9 cellular contexts compared by ENCODE assay signal in genomic region chr19:1852729-1853128, GRCh38. TPM values are rescaled to one million over a fixed set of nuclear protein-coding genes. Genes with fewer than 3 reads are reported as not detected.
A peak's percentile ranks its signal among the peaks of the same experiment; 100 is the strongest.
DNase-seq lines count a peak whose midpoint lies in the region; ATAC-seq and TF ChIP-seq lines count a peak whose summit lies in the region.
"Had no signal": no experiment of that assay in that cellular context is flagged by ENCODE, and none has a peak within 500 bp of the region (broad histone marks: within the 10 kb centered on the region; RNA-seq: fewer than 3 reads in every experiment).

No MANE protein-coding gene starts in this region.

- peaks cover 54% of the 10 kb centered on the region for H3K4me1 Mint-ChIP-seq in activated CD4-positive, alpha-beta T cell treated with anti-CD3 and anti-CD28 coated beads for 36 hours
- peaks cover 28% of the 10 kb centered on the region for H3K4me1 Mint-ChIP-seq in activated naive CD8-positive, alpha-beta T cell treated with anti-CD3 and anti-CD28 coated beads, Interleukin-2, amount 10 ng/mL, durations not matched to agents 7 days and 5 days
- H3K4me1 Mint-ChIP-seq in type B pancreatic cell (ENCODE audit: unreplicated experiment): peaks cover 6% of the 10 kb centered on the region
- H3K4me1 Mint-ChIP-seq in Calu3 (ENCODE audit: low read depth, unreplicated experiment): no peaks in the 10 kb centered on the region

- intact Hi-C loops in activated CD4-positive, alpha-beta T cell treated with anti-CD3 and anti-CD28 coated beads for 36 hours (cut with DNase I, micrococcal nuclease): loop anchor here in 1 of 2 experiments (2.0 to 10.0 kb wide), 2 partner anchors 362 to 788 kb away; partner anchors contain the start of genes ARHGAP45, PCSK4 and REEP6
- intact Hi-C loops in Calu3 (cut with micrococcal nuclease; ENCODE audit: unreplicated experiment): no loop called here

- TF ChIP-seq CTCF in KMS-11 (conservative IDR thresholded peaks at IDR 0.05; ENCODE audit: low read depth, low read length) (no peak), type B pancreatic cell (conservative IDR thresholded peaks at IDR 0.05) (no peak), Calu3 (IDR thresholded peaks at IDR 0.05; ENCODE audit: unreplicated experiment) (no peak)

- H3K27ac ChIP-seq in KMS-11 (no peak overlapping the region), neuronal stem cell (replicated peaks; ENCODE audit: low read length) (no peak overlapping the region)
- H3K27ac ChIP-seq: hepatocyte had no signal

- no peak overlapping the region for H3K4me3 ChIP-seq in KMS-11 (IDR thresholded peaks at IDR 0.05; ENCODE audit: insufficient read depth, low read depth, low read length)
- no peak overlapping the region for H3K4me3 ChIP-seq in neuronal stem cell (ENCODE audit: low read length in 2 of 2)
- H3K4me3 ChIP-seq: hepatocyte had no signal

- H3K27me3 Mint-ChIP-seq in activated CD4-positive, alpha-beta T cell treated with anti-CD3 and anti-CD28 coated beads for 36 hours: no peaks in the 10 kb centered on the region
- no peaks in the 10 kb centered on the region for H3K27me3 Mint-ChIP-seq in activated naive CD8-positive, alpha-beta T cell treated with anti-CD3 and anti-CD28 coated beads, Interleukin-2, amount 10 ng/mL, durations not matched to agents 7 days and 5 days
- no peaks in the 10 kb centered on the region for H3K27me3 Mint-ChIP-seq in type B pancreatic cell
- no peaks in the 10 kb centered on the region for H3K27me3 Mint-ChIP-seq in Calu3 (ENCODE audit: unreplicated experiment)

- peaks cover 43% of the 10 kb centered on the region for H3K4me1 ChIP-seq in KMS-11 (ENCODE audit: low read depth, poor library complexity, severe bottlenecking)
- H3K4me1 ChIP-seq in neuronal stem cell (ENCODE audit: control insufficient read depth in 2 of 2, insufficient read depth in 1 of 2, low read depth in 1 of 2, low read length in 2 of 2): peaks cover 19 to 27% of the 10 kb centered on the region in 2 donors

- CTCF ChIA-PET in activated CD4-positive, alpha-beta T cell treated with anti-CD3 and anti-CD28 coated beads for 36 hours (lab: Charles Lee): interaction anchor here (0.7 kb wide), 3 partner anchors 28 to 238 kb away, joined by 3 read pairs; no protein-coding TSS in a partner anchor
- CTCF ChIA-PET in Calu3 (lab: Charles Lee): no interaction called here

- no peak overlapping the region for H3K9ac ChIP-seq in KMS-11
- H3K9ac ChIP-seq in neuronal stem cell (ENCODE audit: low read depth, low read length, poor library complexity): no peak overlapping the region

- H3K27me3 ChIP-seq in KMS-11 (ENCODE audit: insufficient read depth, low read depth) (no peaks in the 10 kb centered on the region), neuronal stem cell (ENCODE audit: control insufficient read depth in 3 of 3, insufficient read depth in 3 of 3, low read depth in 1 of 3, low read length in 3 of 3) (peaks cover 0 to 17% (median 0%) of the 10 kb centered on the region in 3 experiments)
- H3K27me3 ChIP-seq: hepatocyte had no signal

- H3K4me3 Mint-ChIP-seq in activated CD4-positive, alpha-beta T cell treated with anti-CD3 and anti-CD28 coated beads for 36 hours: no peak overlapping the region
- peak overlapping the region; percentile 30 for H3K4me3 Mint-ChIP-seq in activated naive CD8-positive, alpha-beta T cell treated with anti-CD3 and anti-CD28 coated beads, Interleukin-2, amount 10 ng/mL, durations not matched to agents 7 days and 5 days
- H3K4me3 Mint-ChIP-seq in type B pancreatic cell (no peak overlapping the region), Calu3 (ENCODE audit: low read depth, unreplicated experiment) (no peak overlapping the region)

- H2BK12ac ChIP-seq in neuronal stem cell (ENCODE audit: low read length): no peak overlapping the region

- no peaks in the 10 kb centered on the region for H3K36me3 ChIP-seq in KMS-11 (ENCODE audit: insufficient read depth)
- H3K36me3 ChIP-seq in neuronal stem cell (replicated peaks in 1 of 2; ENCODE audit: control insufficient read depth in 2 of 2, insufficient read depth in 2 of 2, low read length in 2 of 2): no peaks in the 10 kb centered on the region

- peak overlapping the region; percentile 67 for H2BK15ac ChIP-seq in neuronal stem cell (ENCODE audit: low read length)

- no peak overlapping the region for H2BK5ac ChIP-seq in neuronal stem cell (ENCODE audit: low read length)

- H3K9me3 ChIP-seq in neuronal stem cell (replicated peaks in 1 of 2; ENCODE audit: control insufficient read depth in 2 of 2, insufficient read depth in 1 of 2, low read depth in 1 of 2, low read length in 2 of 2): no peaks in the 10 kb centered on the region

- H4K20me1 ChIP-seq in KMS-11 (ENCODE audit: insufficient read depth): 0 out of 2 replicates have a peak, but pooled peaks cover 5% of the 10 kb centered on the region

- ATAC-seq in activated CD4-positive, alpha-beta T cell treated with anti-CD3 and anti-CD28 coated beads for 36 hours: no peak
- ATAC-seq in activated naive CD8-positive, alpha-beta T cell treated with anti-CD3 and anti-CD28 coated beads, Interleukin-2, amount 10 ng/mL, durations not matched to agents 7 days and 5 days (ENCODE audit: low read depth): no peak

- H3K23ac ChIP-seq in neuronal stem cell (ENCODE audit: low read depth, low read length, poor library complexity): no peak overlapping the region

- peak overlapping the region; percentile 29; the same call in 1 of the 2 replicates for H3K4me2 ChIP-seq in KMS-11
- H3K4me2 ChIP-seq in neuronal stem cell (ENCODE audit: insufficient read depth, low read length, poor library complexity, severe bottlenecking): no peak overlapping the region
- H3K4me2 ChIP-seq: hepatocyte had no signal

- peaks cover 13% of the 10 kb centered on the region for H3K79me1 ChIP-seq in neuronal stem cell (ENCODE audit: low read depth, low read length)

- peak overlapping the region; percentile 93 for H3K27ac Mint-ChIP-seq in activated CD4-positive, alpha-beta T cell treated with anti-CD3 and anti-CD28 coated beads for 36 hours
- H3K27ac Mint-ChIP-seq in activated naive CD8-positive, alpha-beta T cell treated with anti-CD3 and anti-CD28 coated beads, Interleukin-2, amount 10 ng/mL, durations not matched to agents 7 days and 5 days: peak overlapping the region; percentile 96
- H3K27ac Mint-ChIP-seq in type B pancreatic cell: no peak overlapping the region
- H3K27ac Mint-ChIP-seq in Calu3 (ENCODE audit: unreplicated experiment): no peak overlapping the region

- peaks cover 2% of the 10 kb centered on the region for H3K36me3 Mint-ChIP-seq in activated CD4-positive, alpha-beta T cell treated with anti-CD3 and anti-CD28 coated beads for 36 hours (ENCODE audit: low read depth)
- H3K36me3 Mint-ChIP-seq in activated naive CD8-positive, alpha-beta T cell treated with anti-CD3 and anti-CD28 coated beads, Interleukin-2, amount 10 ng/mL, durations not matched to agents 7 days and 5 days: no peaks in the 10 kb centered on the region
- H3K36me3 Mint-ChIP-seq in type B pancreatic cell: no peaks in the 10 kb centered on the region
- peaks cover 27% of the 10 kb centered on the region for H3K36me3 Mint-ChIP-seq in Calu3 (ENCODE audit: insufficient read depth, unreplicated experiment)

- POLR2A ChIA-PET in activated CD4-positive, alpha-beta T cell treated with anti-CD3 and anti-CD28 coated beads for 36 hours (lab: Charles Lee): no interaction called here
- POLR2A ChIA-PET in activated naive CD8-positive, alpha-beta T cell treated with anti-CD3 and anti-CD28 coated beads, Interleukin-2, amount 10 ng/mL, durations not matched to agents 7 days and 5 days (lab: Charles Lee): interaction anchor here (0.6 kb wide), 1 partner anchor 80 kb away, joined by 3 read pairs; no protein-coding TSS in a partner anchor

- peak overlapping the region; percentile 83 for H3K18ac ChIP-seq in neuronal stem cell (ENCODE audit: low read length)

- H4K8ac ChIP-seq in neuronal stem cell (ENCODE audit: low read depth, low read length): no peak overlapping the region

- no TSS peak for BruUV-seq in Calu3 (replicated peaks; lab: Mats Ljungman, UMichigan)

- H3K79me2 ChIP-seq in KMS-11 (ENCODE audit: insufficient read depth, low read depth): peaks cover 29% of the 10 kb centered on the region

- no peaks in the 10 kb centered on the region for H3K9me3 Mint-ChIP-seq in activated CD4-positive, alpha-beta T cell treated with anti-CD3 and anti-CD28 coated beads for 36 hours (ENCODE audit: low read depth)
- no peaks in the 10 kb centered on the region for H3K9me3 Mint-ChIP-seq in activated naive CD8-positive, alpha-beta T cell treated with anti-CD3 and anti-CD28 coated beads, Interleukin-2, amount 10 ng/mL, durations not matched to agents 7 days and 5 days
- H3K9me3 Mint-ChIP-seq in type B pancreatic cell (no peaks in the 10 kb centered on the region), Calu3 (ENCODE audit: low read depth, unreplicated experiment) (no peaks in the 10 kb centered on the region)

- H4K91ac ChIP-seq in neuronal stem cell (ENCODE audit: low read depth, low read length, poor library complexity): no peak overlapping the region

- H3K14ac ChIP-seq in neuronal stem cell (ENCODE audit: low read length): no peak overlapping the region

- peak overlapping the region; percentile 96 for H2AK5ac ChIP-seq in neuronal stem cell (ENCODE audit: low read depth, low read length)

- WGBS in neuronal stem cell (ENCODE audit: extremely low coverage in 2 of 2, insufficient read length in 2 of 2, insufficient replicate concordance in 1 of 2), 2 donors: no CpG with 5 or more reads among the region's 8 CpGs

- H2AFZ ChIP-seq in KMS-11 (ENCODE audit: low read depth) (no peak overlapping the region), neuronal stem cell (ENCODE audit: low read length) (no peak overlapping the region)
- H2AFZ ChIP-seq: hepatocyte had no signal

- no peak for DNase-seq in activated CD4-positive, alpha-beta T cell treated with anti-CD3 and anti-CD28 coated beads for 36 hours
- DNase-seq in activated CD4-positive, alpha-beta T cell treated with anti-CD3 and anti-CD28 coated beads for 4 hours: no peak
- DNase-seq in activated naive CD8-positive, alpha-beta T cell treated with anti-CD3 and anti-CD28 coated beads, Interleukin-2, amount 10 ng/mL, durations not matched to agents 7 days and 5 days: no peak
- no peak for DNase-seq in neuronal stem cell (ENCODE audit: low spot score)
- DNase-seq in type B pancreatic cell (ENCODE audit: extremely low spot score, unreplicated experiment): no peak
- DNase-seq in NCI-H1417 treated with DMSO at 0.1 percent for 48 hours (lab: John Stamatoyannopoulos, UW): no peak
- DNase-seq in Calu3: no peak

- H3K4ac ChIP-seq in neuronal stem cell (ENCODE audit: low read length): no peak overlapping the region

- H2BK120ac ChIP-seq in neuronal stem cell (ENCODE audit: low read depth, low read length): peak overlapping the region; percentile 54

RNA-seq across cellular contexts. Expression of gene REXO1, which starts 4.4 kb away (rescaled TPM):
- 10 to 100 TPM; 39.3 to 49.8 TPM for total RNA-seq in activated CD4-positive, alpha-beta T cell treated with anti-CD3 and anti-CD28 coated beads for 36 hours
- 10 to 100 TPM; 57.9 to 60.4 TPM for total RNA-seq in activated naive CD8-positive, alpha-beta T cell treated with anti-CD3 and anti-CD28 coated beads, Interleukin-2, amount 10 ng/mL, durations not matched to agents 7 days and 5 days
- polyA plus RNA-seq in neuronal stem cell (2013, experiment 1 of 2): 15.0 TPM
- 16.5 TPM for polyA plus RNA-seq in neuronal stem cell (2013, experiment 2 of 2)
- total RNA-seq in type B pancreatic cell (ENCODE audit: low replicate concordance) (36.4 and 37.9 TPM in 2 replicates), Calu3 (2022) (34.1 and 39.5 TPM in 2 replicates)

RNA-seq across cellular contexts. Expression of gene KLF16, which starts 10.7 kb away (rescaled TPM):
- 10 to 100 TPM; 22.5 to 28.8 TPM for total RNA-seq in activated CD4-positive, alpha-beta T cell treated with anti-CD3 and anti-CD28 coated beads for 36 hours
- total RNA-seq in activated naive CD8-positive, alpha-beta T cell treated with anti-CD3 and anti-CD28 coated beads, Interleukin-2, amount 10 ng/mL, durations not matched to agents 7 days and 5 days: 10 to 100 TPM; 21.5 to 21.8 TPM
- polyA plus RNA-seq in neuronal stem cell (2013, experiment 1 of 2): 12.8 TPM
- polyA plus RNA-seq in neuronal stem cell (2013, experiment 2 of 2): 12.5 TPM
- total RNA-seq in type B pancreatic cell (ENCODE audit: low replicate concordance): 17.9 and 18.1 TPM in 2 replicates
- total RNA-seq in Calu3 (2022): 32.3 and 39.0 TPM in 2 replicates

RNA-seq across cellular contexts. Expression of gene ABHD17A, which starts 32.6 kb away (rescaled TPM):
- 10 to 100 TPM; 84.5 to 88.5 TPM for total RNA-seq in activated CD4-positive, alpha-beta T cell treated with anti-CD3 and anti-CD28 coated beads for 36 hours
- 100 to 1,000 TPM; 185 to 194 TPM for total RNA-seq in activated naive CD8-positive, alpha-beta T cell treated with anti-CD3 and anti-CD28 coated beads, Interleukin-2, amount 10 ng/mL, durations not matched to agents 7 days and 5 days
- polyA plus RNA-seq in neuronal stem cell (2013, experiment 1 of 2): 44.4 TPM
- polyA plus RNA-seq in neuronal stem cell (2013, experiment 2 of 2): 44.1 TPM
- total RNA-seq in type B pancreatic cell (ENCODE audit: low replicate concordance) (60.4 and 62.0 TPM in 2 replicates), Calu3 (2022) (35.2 and 36.9 TPM in 2 replicates)

RNA-seq across cellular contexts. Expression of gene ATP8B3, which starts 40.7 kb away (rescaled TPM):
- total RNA-seq in activated CD4-positive, alpha-beta T cell treated with anti-CD3 and anti-CD28 coated beads for 36 hours: 1 to 10 TPM; 7.9 to 8.4 TPM
- 10 to 100 TPM; 17.0 to 18.6 TPM for total RNA-seq in activated naive CD8-positive, alpha-beta T cell treated with anti-CD3 and anti-CD28 coated beads, Interleukin-2, amount 10 ng/mL, durations not matched to agents 7 days and 5 days
- 0.79 TPM for polyA plus RNA-seq in neuronal stem cell (2013, experiment 1 of 2)
- polyA plus RNA-seq in neuronal stem cell (2013, experiment 2 of 2): 0.80 TPM
- total RNA-seq in type B pancreatic cell (ENCODE audit: low replicate concordance) (0.48 and 1.5 TPM in 2 replicates), Calu3 (2022) (5.9 and 6.7 TPM in 2 replicates)

RNA-seq across cellular contexts. Expression of gene ADAT3, which starts 52.5 kb away (rescaled TPM):
- 1 to 10 TPM; 5.6 to 6.1 TPM for total RNA-seq in activated CD4-positive, alpha-beta T cell treated with anti-CD3 and anti-CD28 coated beads for 36 hours
- total RNA-seq in activated naive CD8-positive, alpha-beta T cell treated with anti-CD3 and anti-CD28 coated beads, Interleukin-2, amount 10 ng/mL, durations not matched to agents 7 days and 5 days: 1 to 10 TPM; 7.6 to 9.3 TPM
- polyA plus RNA-seq in neuronal stem cell (2013, experiment 1 of 2): 4.4 TPM
- 3.8 TPM for polyA plus RNA-seq in neuronal stem cell (2013, experiment 2 of 2)
- total RNA-seq in type B pancreatic cell (ENCODE audit: low replicate concordance) (12.1 and 13.9 TPM in 2 replicates), Calu3 (2022) (6.7 TPM in 2 replicates)

Comparison
In these comparisons a context has a peak if more than half of its experiments do, and no peak if none do; other contexts are left out.
1. H3K27ac Mint-ChIP-seq: peak in activated CD4-positive, alpha-beta T cell treated with anti-CD3 and anti-CD28 coated beads for 36 hours (single experiment) and activated naive CD8-positive, alpha-beta T cell treated with anti-CD3 and anti-CD28 coated beads, Interleukin-2, amount 10 ng/mL, durations not matched to agents 7 days and 5 days (single experiment); none in type B pancreatic cell (single experiment) and Calu3 (single experiment).